ENCODE assay signal across 9 cellular contexts in genomic region chr4:115234405-115235093, GRCh38.
DNase-seq lines count a peak whose midpoint lies in the region; ATAC-seq and TF ChIP-seq lines count a peak whose summit lies in the region.
"Had no signal": no experiment of that assay in that cellular context is flagged by ENCODE, and none has a peak within 500 bp of the region (broad histone marks: within the 10 kb centered on the region; RNA-seq: fewer than 3 reads in every experiment).

No MANE protein-coding gene starts in this region.

- H3K36me3 Mint-ChIP-seq in activated T-helper 17 cell treated with anti-CD3 and anti-CD28 coated beads, Interleukin-2, amount 50 U/mL, for 72 hours (ENCODE audit: low read depth): no peaks in the 10 kb centered on the region
- H3K36me3 Mint-ChIP-seq: activated naive CD8-positive, alpha-beta T cell treated with anti-CD3 and anti-CD28 coated beads, Interleukin-2, amount 10 ng/mL, durations not matched to agents 7 days and 5 days had no signal

- DNase-seq in A172 (ENCODE audit: low spot score): peak; percentile 29
- peak; percentile 39 for DNase-seq in HT-29 (ENCODE audit: low spot score)
- peak; percentile 53 for DNase-seq in SK-N-MC (ENCODE audit: low read depth, low spot score)
- DNase-seq in mesenchymal stem cell: peak; percentile 39
- DNase-seq in transverse colon: no peak
- DNase-seq: activated naive CD8-positive, alpha-beta T cell treated with anti-CD3 and anti-CD28 coated beads, Interleukin-2, amount 10 ng/mL, durations not matched to agents 7 days and 5 days had no signal

- no peak for TF ChIP-seq POLR2A in transverse colon (IDR thresholded peaks at IDR 0.05)

- in situ Hi-C loops in transverse colon (cut with MboI; ENCODE audit: low pct_ligation_motif_present in 1 of 4, low pct_unique_long_range_greater_than_20kb in 1 of 4, low sequenced_read_pairs in 3 of 4): no loop called here

- no peaks in the 10 kb centered on the region for H3K27me3 Mint-ChIP-seq in activated T-helper 17 cell treated with anti-CD3 and anti-CD28 coated beads, Interleukin-2, amount 50 U/mL, for 72 hours
- H3K27me3 Mint-ChIP-seq: activated naive CD8-positive, alpha-beta T cell treated with anti-CD3 and anti-CD28 coated beads, Interleukin-2, amount 10 ng/mL, durations not matched to agents 7 days and 5 days had no signal

- intact Hi-C loops in transverse colon (cut with DNase I; ENCODE audit: low total_unique reads): no loop called here

- no peaks in the 10 kb centered on the region for H3K9me3 ChIP-seq in SK-N-MC (ENCODE audit: low read depth, low read length)
- H3K9me3 ChIP-seq in mesenchymal stem cell (ENCODE audit: control insufficient read depth, low read length): no peaks in the 10 kb centered on the region
- no peaks in the 10 kb centered on the region for H3K9me3 ChIP-seq in transverse colon

- H4K8ac ChIP-seq in mesenchymal stem cell (ENCODE audit: low read length): no peak overlapping the region

- H2BK120ac ChIP-seq in mesenchymal stem cell (ENCODE audit: low read depth, low read length): no peak overlapping the region

- no peak overlapping the region for H2BK5ac ChIP-seq in mesenchymal stem cell (ENCODE audit: low read depth, low read length, poor library complexity, severe bottlenecking)

- no peaks in the 10 kb centered on the region for H3K9me3 Mint-ChIP-seq in activated T-helper 17 cell treated with anti-CD3 and anti-CD28 coated beads, Interleukin-2, amount 50 U/mL, for 72 hours
- H3K9me3 Mint-ChIP-seq: activated naive CD8-positive, alpha-beta T cell treated with anti-CD3 and anti-CD28 coated beads, Interleukin-2, amount 10 ng/mL, durations not matched to agents 7 days and 5 days had no signal

- peak overlapping the region; percentile 14 for H2AFZ ChIP-seq in mesenchymal stem cell (ENCODE audit: low read depth, low read length)

- no peak overlapping the region for H3K4me3 Mint-ChIP-seq in activated T-helper 17 cell treated with anti-CD3 and anti-CD28 coated beads, Interleukin-2, amount 50 U/mL, for 72 hours
- H3K4me3 Mint-ChIP-seq: activated naive CD8-positive, alpha-beta T cell treated with anti-CD3 and anti-CD28 coated beads, Interleukin-2, amount 10 ng/mL, durations not matched to agents 7 days and 5 days had no signal

- no peak overlapping the region for H3K4ac ChIP-seq in mesenchymal stem cell (ENCODE audit: low read depth in 1 of 2, low read length in 2 of 2)

- H2BK15ac ChIP-seq in mesenchymal stem cell (ENCODE audit: low read depth, poor library complexity, severe bottlenecking): no peak overlapping the region

- no peak overlapping the region for H3K14ac ChIP-seq in mesenchymal stem cell (ENCODE audit: low read length in 2 of 2)

- 30% methylated on average over 2 of the region's 3 CpGs for WGBS in mesenchymal stem cell
- 62 to 73% methylated on average over 1 to 3 of the region's 3 CpGs for WGBS in transverse colon (ENCODE audit: low coverage in 1 of 2), 2 donors

- H3K23ac ChIP-seq in mesenchymal stem cell (ENCODE audit: low read length in 2 of 2): no peak overlapping the region

- H3K27ac ChIP-seq in SK-N-MC: peak overlapping the region; percentile 98
- H3K27ac ChIP-seq in mesenchymal stem cell (ENCODE audit: low read length, poor library complexity, severe bottlenecking): no peak overlapping the region
- H3K27ac ChIP-seq in transverse colon: no peak overlapping the region

- peak in 1 of 5 experiments; percentile 23 for TF ChIP-seq CTCF in transverse colon (IDR thresholded peaks at IDR 0.05)

- H3K18ac ChIP-seq in mesenchymal stem cell (ENCODE audit: low read depth in 1 of 2, low read length in 2 of 2): no peak overlapping the region

- H3K4me3 ChIP-seq in SK-N-MC: peak overlapping the region; percentile 61
- no peak overlapping the region for H3K4me3 ChIP-seq in mesenchymal stem cell (ENCODE audit: insufficient read depth in 1 of 2, low read depth in 1 of 2, low read length in 2 of 2)
- no peak overlapping the region for H3K4me3 ChIP-seq in transverse colon

- no peaks in the 10 kb centered on the region for H3K79me1 ChIP-seq in mesenchymal stem cell (replicated peaks; ENCODE audit: low read length, poor library complexity, severe bottlenecking)

- TF ChIP-seq EP300 in transverse colon (IDR thresholded peaks at IDR 0.05; ENCODE audit: low read depth): no peak

- H3K36me3 ChIP-seq in SK-N-MC (ENCODE audit: insufficient read depth, low read length) (no peaks in the 10 kb centered on the region), mesenchymal stem cell (ENCODE audit: control insufficient read depth in 1 of 2, insufficient read depth in 2 of 2, low read depth in 1 of 2, low read length in 2 of 2) (no peaks in the 10 kb centered on the region), transverse colon (no peaks in the 10 kb centered on the region)

- H2AK5ac ChIP-seq in mesenchymal stem cell (ENCODE audit: low read length, severe bottlenecking): no peak overlapping the region

- H3K27ac Mint-ChIP-seq in activated T-helper 17 cell treated with anti-CD3 and anti-CD28 coated beads, Interleukin-2, amount 50 U/mL, for 72 hours: no peak overlapping the region
- H3K27ac Mint-ChIP-seq: activated naive CD8-positive, alpha-beta T cell treated with anti-CD3 and anti-CD28 coated beads, Interleukin-2, amount 10 ng/mL, durations not matched to agents 7 days and 5 days had no signal

- H3K4me1 ChIP-seq in mesenchymal stem cell (ENCODE audit: control insufficient read depth, insufficient read depth, low read depth, low read length) (no peaks in the 10 kb centered on the region), transverse colon (no peaks in the 10 kb centered on the region)

- no peak overlapping the region for H3K4me2 ChIP-seq in mesenchymal stem cell (ENCODE audit: low read length, poor library complexity, severe bottlenecking)

- no peak overlapping the region for H4K91ac ChIP-seq in mesenchymal stem cell (ENCODE audit: low read length)

- H3K27me3 ChIP-seq in mesenchymal stem cell (ENCODE audit: control insufficient read depth in 1 of 2, insufficient read depth in 1 of 2, low read length in 2 of 2): no peaks in the 10 kb centered on the region
- no peaks in the 10 kb centered on the region for H3K27me3 ChIP-seq in transverse colon

- ATAC-seq in GM18861 (IDR thresholded peaks at IDR 0.05; ENCODE audit: unreplicated experiment) (peak; percentile 45), GM19023 (IDR thresholded peaks at IDR 0.05; ENCODE audit: unreplicated experiment) (no peak)
- ATAC-seq in activated T-helper 17 cell treated with anti-CD3 and anti-CD28 coated beads, Interleukin-2, amount 50 U/mL, for 72 hours (replicated peaks): no peak

- H2BK12ac ChIP-seq in mesenchymal stem cell (ENCODE audit: low read length in 2 of 2): no peak overlapping the region

- H3K4me1 Mint-ChIP-seq in activated T-helper 17 cell treated with anti-CD3 and anti-CD28 coated beads, Interleukin-2, amount 50 U/mL, for 72 hours: no peaks in the 10 kb centered on the region
- H3K4me1 Mint-ChIP-seq: activated naive CD8-positive, alpha-beta T cell treated with anti-CD3 and anti-CD28 coated beads, Interleukin-2, amount 10 ng/mL, durations not matched to agents 7 days and 5 days had no signal

- H3K9ac ChIP-seq in SK-N-MC (ENCODE audit: insufficient read length) (peak overlapping the region; percentile 49), mesenchymal stem cell (ENCODE audit: low read length) (no peak overlapping the region)
